9 cellular contexts compared by ENCODE assay signal in genomic region chr11:18280438-18281046, GRCh38. TPM values are rescaled to one million over a fixed set of nuclear protein-coding genes. Genes with fewer than 3 reads are reported as not detected.
DNase-seq lines count a peak whose midpoint lies in the region; ATAC-seq, FAIRE-seq and TF ChIP-seq lines count a peak whose summit lies in the region.
"Had no signal": no experiment of that assay in that cellular context is flagged by ENCODE, and none has a peak within 500 bp of the region (broad histone marks: within the 10 kb centered on the region; RNA-seq: fewer than 3 reads in every experiment).

No MANE protein-coding gene starts in this region.

- no peak for TF ChIP-seq POLR2A in GM12878 (IDR thresholded peaks at IDR 0.05; ENCODE audit: low read depth, low read length)

- FAIRE-seq in GM12878 (lab: Jason Lieb, UNC): peak; percentile 89

- ATAC-seq in GM18519 (IDR thresholded peaks at IDR 0.05; ENCODE audit: low FRiP score, unreplicated experiment) (peak; percentile 88), GM21390 (IDR thresholded peaks at IDR 0.05; ENCODE audit: unreplicated experiment) (peak; percentile 93), HG03175 (IDR thresholded peaks at IDR 0.05; ENCODE audit: unreplicated experiment) (peak; percentile 88), GM12878 (peak; percentile 97)

- TF ChIP-seq EP300 in GM12878 (IDR thresholded peaks at IDR 0.05; ENCODE audit: borderline replicate concordance in 1 of 2, control insufficient read depth in 1 of 2, low read depth in 2 of 2, low read length in 2 of 2): 0 out of 4 replicates have a peak, but pooled peaks of 1 of the 2 experiments have one; percentile 19

- peak overlapping the region; percentile 19; the same call in 1 of the 2 replicates for H3K27ac ChIP-seq in GM12878 (ENCODE audit: control insufficient read depth, insufficient read depth)
- no peak overlapping the region for H3K27ac ChIP-seq in effector memory CD4-positive, alpha-beta T cell (ENCODE audit: insufficient read depth, low read length, poor library complexity, severe bottlenecking)

- SMC1A ChIA-PET in GM12878 (lab: Charles Lee; ENCODE audit: uncharacterized antibody, unreplicated experiment): interaction anchor here (0.6 to 1.8 kb wide), 7 partner anchors 11 to 152 kb away, joined by 3 to 13 read pairs (median 3); partner anchors contain the start of gene SAA1

- POLR2A ChIA-PET in GM12878 (lab: Charles Lee): interaction anchor here (0.6 to 1.0 kb wide), 3 partner anchors 9 to 84 kb away, joined by 3 to 4 read pairs (median 4); no protein-coding TSS in a partner anchor

- no peaks in the 10 kb centered on the region for H3K9me3 ChIP-seq in GM12878 (replicated peaks; ENCODE audit: control insufficient read depth, insufficient read depth, low read length)
- H3K9me3 ChIP-seq in effector memory CD4-positive, alpha-beta T cell (ENCODE audit: control insufficient read depth, low read length): no peaks in the 10 kb centered on the region

- no TSS peak for BruUV-seq in GM12878 (replicated peaks; lab: Mats Ljungman, UMichigan)

- no peaks in the 10 kb centered on the region for H3K27me3 ChIP-seq in GM12878 (replicated peaks in 1 of 2; ENCODE audit: control insufficient read depth in 2 of 2, insufficient read depth in 2 of 2, low read length in 1 of 2)
- H3K27me3 ChIP-seq in effector memory CD4-positive, alpha-beta T cell (replicated peaks; ENCODE audit: control insufficient read depth, insufficient read depth, low read length, poor library complexity, severe bottlenecking): no peaks in the 10 kb centered on the region

- 1% methylated on average over 4 of the region's 4 CpGs for WGBS in GM12878 (ENCODE audit: insufficient coverage, insufficient replicate concordance, low lambda C conversion rate, missing lambda C conversion rate)

- H3K9ac ChIP-seq in GM12878 (ENCODE audit: control insufficient read depth, insufficient read depth, low read length): no peak overlapping the region

- H3K4me3 ChIP-seq in GM12878: peak overlapping the region; percentile 12; the same call in 1 of the 2 replicates
- H3K4me3 ChIP-seq in effector memory CD4-positive, alpha-beta T cell (ENCODE audit: insufficient read depth, low read depth, low read length, poor library complexity, severe bottlenecking): no peak overlapping the region

- peaks cover 11% of the 10 kb centered on the region for H3K4me1 ChIP-seq in GM12878 (ENCODE audit: control insufficient read depth, insufficient read depth, low read length)
- H3K4me1 ChIP-seq in effector memory CD4-positive, alpha-beta T cell (ENCODE audit: control insufficient read depth, insufficient read depth, low read length, poor library complexity, severe bottlenecking): no peaks in the 10 kb centered on the region

- peak; percentile 20 for DNase-seq in GM12878 (ENCODE audit: low read depth, low spot score)
- no peak for DNase-seq in C1 segment of cervical spinal cord (lab: John Stamatoyannopoulos, UW)
- DNase-seq in effector memory CD4-positive, alpha-beta T cell: no peak
- DNase-seq in OCI-M2 (lab: John Stamatoyannopoulos, UW; ENCODE audit: unreplicated experiment): no peak
- DNase-seq in DMS53 (lab: John Stamatoyannopoulos, UW): no peak

- TF ChIP-seq CTCF in GM12878 (IDR thresholded peaks at IDR 0.05 in 2 of 3, conservative IDR thresholded peaks at IDR 0.05 in 1 of 3; ENCODE audit: control insufficient read depth in 2 of 3, extremely low read depth in 1 of 3, insufficient read depth in 1 of 3, low read depth in 3 of 3, low read length in 3 of 3): no peak

- H3K4me2 ChIP-seq in GM12878 (ENCODE audit: control insufficient read depth, insufficient read depth): peak overlapping the region; percentile 36

- RAD21 ChIA-PET in GM12878 (lab: Charles Lee; ENCODE audit: unreplicated experiment): interaction anchor here (0.6 to 1.6 kb wide), 2 partner anchors 16 to 37 kb away, joined by 3 to 9 read pairs; no protein-coding TSS in a partner anchor

- H2AFZ ChIP-seq in GM12878 (ENCODE audit: control insufficient read depth, low read depth, low read length): no peak overlapping the region

- CTCF ChIA-PET in GM12878 (lab: Yijun Ruan, JAX): interaction anchor here (0.6 to 1.8 kb wide), 5 partner anchors 34 to 485 kb away, joined by 3 to 15 read pairs (median 3); no protein-coding TSS in a partner anchor

- no peak for TF ChIP-seq RAD21 in GM12878 (IDR thresholded peaks at IDR 0.05; ENCODE audit: insufficient read depth, low read depth, low read length)

- intact Hi-C loops in GM12878 (cut with micrococcal nuclease; ENCODE audit: unreplicated experiment): loop anchor here (1.0 kb wide), 1 partner anchor 36 kb away; no protein-coding TSS in a partner anchor

- in situ Hi-C loops in GM12878 (cut with MboI): no loop called here

- peaks cover 7 to 34% of the 10 kb centered on the region in 2 experiments for H3K36me3 ChIP-seq in GM12878 (ENCODE audit: control insufficient read depth in 2 of 2, insufficient read depth in 2 of 2, low read length in 1 of 2)
- H3K36me3 ChIP-seq in effector memory CD4-positive, alpha-beta T cell (ENCODE audit: control insufficient read depth, insufficient read depth, low read length): peaks cover 16% of the 10 kb centered on the region

- no peaks in the 10 kb centered on the region for H3K79me2 ChIP-seq in GM12878 (ENCODE audit: control insufficient read depth, insufficient read depth, low read length)

- H4K20me1 ChIP-seq in GM12878 (ENCODE audit: control insufficient read depth, insufficient read depth): no peaks in the 10 kb centered on the region

RNA-seq across cellular contexts. Expression of gene SAA1, which starts 14.5 kb away (rescaled TPM):
- total RNA-seq in GM12878 (2013; cell fraction: nucleolus; rRNA removed): not detected in 2 replicates
- total RNA-seq in GM12878 (2014; rRNA removed) (not detected in 2 replicates), GM12878 (2014; rRNA removed; fragmentation: Illumina TruSeq; extraction: Trizol) (not detected in 2 replicates), GM12878 (2021) (5.5 and 6.9 TPM in 2 replicates)
- not detected for polyA plus RNA-seq in GM12878 (2011; ENCODE audit: low read depth)
- polyA plus RNA-seq in GM12878 (2011; rRNA removed) (not detected in 2 replicates), GM12878 (2014; fragmentation: Illumina TruSeq; extraction: Trizol) (not detected in 2 replicates), GM12878 (2014; fragmentation: Nextera tagmentation; extraction: Ambion mirVana) (not detected), GM12878 (2014; rRNA removed) (not detected in 2 replicates), GM12878 (2016; fragmentation: Nextera tagmentation; extraction: Ambion mirVana) (under 1 TPM in 1 of 2 experiments, not detected in 1; 0.36 TPM)
- not detected in 2 replicates for polyA plus RNA-seq in GM12878 (2011; cell fraction: cytosol; rRNA removed)
- polyA plus RNA-seq in GM12878 (2011; cell fraction: nucleus; rRNA removed): not detected in 2 replicates
- not detected in 2 replicates for polyA plus RNA-seq in GM12878 (2012)
- not detected in 2 replicates for polyA minus RNA-seq in GM12878 (2011; rRNA and poly(A)+ RNA removed)
- polyA minus RNA-seq in GM12878 (2011; cell fraction: cytosol; rRNA and poly(A)+ RNA removed): not detected in 2 replicates
- not detected in 2 replicates for polyA minus RNA-seq in GM12878 (2011; cell fraction: nucleus; rRNA and poly(A)+ RNA removed)
- polyA plus RNA-seq: neural cell had no signal

RNA-seq across cellular contexts. Expression of gene SAA2, which starts 32.1 kb away (rescaled TPM):
- total RNA-seq in GM12878 (2013; cell fraction: nucleolus; rRNA removed): 2.7 TPM in 1 of 2 replicates, not detected in the other
- total RNA-seq in GM12878 (2014; rRNA removed) (0.38 and 0.45 TPM in 2 replicates), GM12878 (2014; rRNA removed; fragmentation: Illumina TruSeq; extraction: Trizol) (0.18 TPM in 1 of 2 replicates, not detected in the other), GM12878 (2021) (4.1 and 5.7 TPM in 2 replicates)
- not detected for polyA plus RNA-seq in GM12878 (2011; ENCODE audit: low read depth)
- polyA plus RNA-seq in GM12878 (2011; rRNA removed) (0.20 and 0.24 TPM in 2 replicates), GM12878 (2014; fragmentation: Illumina TruSeq; extraction: Trizol) (0.32 TPM in 1 of 2 replicates, not detected in the other), GM12878 (2014; fragmentation: Nextera tagmentation; extraction: Ambion mirVana) (under 1 TPM in 1 of 2 experiments, not detected in 1; 0.24 TPM), GM12878 (2014; rRNA removed) (0.08 and 0.24 TPM in 2 replicates), GM12878 (2016; fragmentation: Nextera tagmentation; extraction: Ambion mirVana) (under 1 TPM in 1 of 2 experiments, not detected in 1; 0.32 TPM)
- not detected in 2 replicates for polyA plus RNA-seq in GM12878 (2011; cell fraction: cytosol; rRNA removed)
- 0.28 and 0.39 TPM in 2 replicates for polyA plus RNA-seq in GM12878 (2011; cell fraction: nucleus; rRNA removed)
- 0.27 TPM in 1 of 2 replicates, not detected in the other for polyA plus RNA-seq in GM12878 (2012)
- not detected in 2 replicates for polyA minus RNA-seq in GM12878 (2011; rRNA and poly(A)+ RNA removed)
- not detected in 2 replicates for polyA minus RNA-seq in GM12878 (2011; cell fraction: cytosol; rRNA and poly(A)+ RNA removed)
- 0.60 TPM in 1 of 2 replicates, not detected in the other for polyA minus RNA-seq in GM12878 (2011; cell fraction: nucleus; rRNA and poly(A)+ RNA removed)
- polyA plus RNA-seq: neural cell had no signal

RNA-seq across cellular contexts. Expression of gene HPS5, which starts 41.4 kb away (rescaled TPM):
- 64.7 and 65.5 TPM in 2 replicates for total RNA-seq in GM12878 (2013; cell fraction: nucleolus; rRNA removed)
- total RNA-seq in GM12878 (2014; rRNA removed) (32.6 and 39.6 TPM in 2 replicates), GM12878 (2014; rRNA removed; fragmentation: Illumina TruSeq; extraction: Trizol) (32.5 and 34.8 TPM in 2 replicates), GM12878 (2021) (23.6 and 24.5 TPM in 2 replicates)
- polyA plus RNA-seq in GM12878 (2011; ENCODE audit: low read depth): 8.7 TPM
- polyA plus RNA-seq in GM12878 (2011; rRNA removed) (23.5 and 27.9 TPM in 2 replicates), GM12878 (2014; fragmentation: Illumina TruSeq; extraction: Trizol) (23.3 and 24.1 TPM in 2 replicates), GM12878 (2014; fragmentation: Nextera tagmentation; extraction: Ambion mirVana) (10 to 100 TPM; 11.9 to 19.9 TPM), GM12878 (2014; rRNA removed) (14.8 and 22.1 TPM in 2 replicates), GM12878 (2016; fragmentation: Nextera tagmentation; extraction: Ambion mirVana) (10 to 100 TPM; 23.6 to 24.3 TPM)
- polyA plus RNA-seq in GM12878 (2011; cell fraction: cytosol; rRNA removed): 9.3 and 10.8 TPM in 2 replicates
- polyA plus RNA-seq in GM12878 (2011; cell fraction: nucleus; rRNA removed): 16.6 and 18.4 TPM in 2 replicates
- 10.7 and 12.9 TPM in 2 replicates for polyA plus RNA-seq in GM12878 (2012)
- 29.3 and 29.5 TPM in 2 replicates for polyA minus RNA-seq in GM12878 (2011; rRNA and poly(A)+ RNA removed)
- 8.7 and 10.2 TPM in 2 replicates for polyA minus RNA-seq in GM12878 (2011; cell fraction: cytosol; rRNA and poly(A)+ RNA removed)
- polyA minus RNA-seq in GM12878 (2011; cell fraction: nucleus; rRNA and poly(A)+ RNA removed): 10.0 and 16.5 TPM in 2 replicates

RNA-seq across cellular contexts. Expression of gene GTF2H1, which starts 41.8 kb away (rescaled TPM):
- 215 and 226 TPM in 2 replicates for total RNA-seq in GM12878 (2013; cell fraction: nucleolus; rRNA removed)
- total RNA-seq in GM12878 (2014; rRNA removed) (48.6 and 59.5 TPM in 2 replicates), GM12878 (2014; rRNA removed; fragmentation: Illumina TruSeq; extraction: Trizol) (63.7 and 68.8 TPM in 2 replicates), GM12878 (2021) (40.2 and 44.6 TPM in 2 replicates)
- polyA plus RNA-seq in GM12878 (2011; ENCODE audit: low read depth): 9.8 TPM
- polyA plus RNA-seq in GM12878 (2011; rRNA removed) (36.7 and 42.4 TPM in 2 replicates), GM12878 (2014; fragmentation: Illumina TruSeq; extraction: Trizol) (61.1 and 61.2 TPM in 2 replicates), GM12878 (2014; fragmentation: Nextera tagmentation; extraction: Ambion mirVana) (10 to 100 TPM; 39.2 to 42.9 TPM), GM12878 (2014; rRNA removed) (34.0 and 40.4 TPM in 2 replicates), GM12878 (2016; fragmentation: Nextera tagmentation; extraction: Ambion mirVana) (10 to 100 TPM; 65.7 to 65.8 TPM)
- polyA plus RNA-seq in GM12878 (2011; cell fraction: cytosol; rRNA removed): 19.9 and 23.1 TPM in 2 replicates
- polyA plus RNA-seq in GM12878 (2011; cell fraction: nucleus; rRNA removed): 41.0 and 45.2 TPM in 2 replicates
- polyA plus RNA-seq in GM12878 (2012): 14.7 and 25.2 TPM in 2 replicates
- 42.3 and 44.2 TPM in 2 replicates for polyA minus RNA-seq in GM12878 (2011; rRNA and poly(A)+ RNA removed)
- 10.4 and 15.6 TPM in 2 replicates for polyA minus RNA-seq in GM12878 (2011; cell fraction: cytosol; rRNA and poly(A)+ RNA removed)
- 43.4 and 51.3 TPM in 2 replicates for polyA minus RNA-seq in GM12878 (2011; cell fraction: nucleus; rRNA and poly(A)+ RNA removed)

RNA-seq across cellular contexts. Expression of gene SAA4, which starts 43.9 kb away (rescaled TPM):
- total RNA-seq in GM12878 (2013; cell fraction: nucleolus; rRNA removed): not detected in 2 replicates
- total RNA-seq in GM12878 (2014; rRNA removed) (not detected in 2 replicates), GM12878 (2014; rRNA removed; fragmentation: Illumina TruSeq; extraction: Trizol) (not detected in 2 replicates), GM12878 (2021) (not detected in 2 replicates)
- polyA plus RNA-seq in GM12878 (2011; ENCODE audit: low read depth): not detected
- polyA plus RNA-seq in GM12878 (2011; rRNA removed) (not detected in 2 replicates), GM12878 (2014; fragmentation: Illumina TruSeq; extraction: Trizol) (not detected in 2 replicates), GM12878 (2014; fragmentation: Nextera tagmentation; extraction: Ambion mirVana) (not detected), GM12878 (2014; rRNA removed) (not detected in 2 replicates), GM12878 (2016; fragmentation: Nextera tagmentation; extraction: Ambion mirVana) (not detected)
- not detected in 2 replicates for polyA plus RNA-seq in GM12878 (2011; cell fraction: cytosol; rRNA removed)
- polyA plus RNA-seq in GM12878 (2011; cell fraction: nucleus; rRNA removed): not detected in 2 replicates
- not detected in 2 replicates for polyA plus RNA-seq in GM12878 (2012)
- polyA minus RNA-seq in GM12878 (2011; rRNA and poly(A)+ RNA removed): not detected in 2 replicates
- not detected in 2 replicates for polyA minus RNA-seq in GM12878 (2011; cell fraction: cytosol; rRNA and poly(A)+ RNA removed)
- polyA minus RNA-seq in GM12878 (2011; cell fraction: nucleus; rRNA and poly(A)+ RNA removed): not detected in 2 replicates
